Comparison of ENCODE assay signal across 16 cellular contexts in genomic region chr14:58833634-58834378, GRCh38.
DNase-seq lines count a peak whose midpoint lies in the region; ATAC-seq and TF ChIP-seq lines count a peak whose summit lies in the region.
"Had no signal": no experiment of that assay in that cellular context is flagged by ENCODE, and none has a peak within 500 bp of the region (broad histone marks: within the 10 kb centered on the region; RNA-seq: fewer than 3 reads in every experiment).

No MANE protein-coding gene starts in this region.

- H3K4me1 Mint-ChIP-seq in stimulated activated naive CD8-positive, alpha-beta T cell treated with anti-CD3 and anti-CD28 coated beads, Interleukin-15, amount 100 ng/mL, for 72 hours: no peaks in the 10 kb centered on the region

- no peak overlapping the region for H3K18ac ChIP-seq in neuronal stem cell (ENCODE audit: low read length)

- H3K4me1 ChIP-seq in neuronal stem cell (ENCODE audit: control insufficient read depth in 2 of 2, insufficient read depth in 1 of 2, low read depth in 1 of 2, low read length in 2 of 2) (no peaks in the 10 kb centered on the region), testis (no peaks in the 10 kb centered on the region)
- H3K4me1 ChIP-seq: BLaER1 treated with 17β-estradiol and CSF1 and Interleukin-3, amounts not matched to agents 10 nM and 100 nM had no signal

- H3K4me3 ChIP-seq in neuronal stem cell (ENCODE audit: low read length in 2 of 2) (no peak overlapping the region), testis (peak overlapping the region; percentile 24 to 29)
- H3K4me3 ChIP-seq: BLaER1 treated with 17β-estradiol and CSF1 and Interleukin-3, amounts not matched to agents 10 nM and 100 nM had no signal

- no peak overlapping the region for H2BK15ac ChIP-seq in neuronal stem cell (ENCODE audit: low read length)

- H4K8ac ChIP-seq in neuronal stem cell (ENCODE audit: low read depth, low read length): no peak overlapping the region

- TF ChIP-seq CTCF in testis (IDR thresholded peaks at IDR 0.05): no peak

- no peak overlapping the region for H3K27ac ChIP-seq in neuronal stem cell (replicated peaks; ENCODE audit: low read length)
- no peak overlapping the region for H3K27ac ChIP-seq in testis
- H3K27ac ChIP-seq: BLaER1 treated with 17β-estradiol and CSF1 and Interleukin-3, amounts not matched to agents 10 nM and 100 nM had no signal

- no peak overlapping the region for H2AK5ac ChIP-seq in neuronal stem cell (ENCODE audit: low read depth, low read length)

- intact Hi-C loops in testis (cut with DNase I; ENCODE audit: low total_unique reads): no loop called here

- peak overlapping the region; percentile 56 for H3K14ac ChIP-seq in neuronal stem cell (ENCODE audit: low read length)

- no peaks in the 10 kb centered on the region for H3K9me3 Mint-ChIP-seq in stimulated activated naive CD8-positive, alpha-beta T cell treated with anti-CD3 and anti-CD28 coated beads, Interleukin-15, amount 100 ng/mL, for 72 hours
- H3K9me3 Mint-ChIP-seq: CD8-positive, alpha-beta T cell had no signal

- no peak overlapping the region for H4K91ac ChIP-seq in neuronal stem cell (ENCODE audit: low read depth, low read length, poor library complexity)

- no peaks in the 10 kb centered on the region for H3K36me3 ChIP-seq in neuronal stem cell (replicated peaks in 1 of 2; ENCODE audit: control insufficient read depth in 2 of 2, insufficient read depth in 2 of 2, low read length in 2 of 2)
- no peaks in the 10 kb centered on the region for H3K36me3 ChIP-seq in testis (ENCODE audit: low read depth, missing control alignments)
- H3K36me3 ChIP-seq: BLaER1 treated with 17β-estradiol and CSF1 and Interleukin-3, amounts not matched to agents 10 nM and 100 nM had no signal

- peak overlapping the region; percentile 65 for H3K23ac ChIP-seq in neuronal stem cell (ENCODE audit: low read depth, low read length, poor library complexity)

- no peaks in the 10 kb centered on the region for H3K27me3 Mint-ChIP-seq in stimulated activated naive CD8-positive, alpha-beta T cell treated with anti-CD3 and anti-CD28 coated beads, Interleukin-15, amount 100 ng/mL, for 72 hours

- no CpG with 5 or more reads among the region's 33 CpGs for WGBS in neuronal stem cell (ENCODE audit: extremely low coverage in 2 of 2, insufficient read length in 2 of 2, insufficient replicate concordance in 1 of 2), 2 donors
- WGBS in testis, 2 donors: 70 to 84% methylated on average over 21 to 32 of the region's 33 CpGs

- H3K9ac ChIP-seq in neuronal stem cell (ENCODE audit: low read depth, low read length, poor library complexity): no peak overlapping the region
- H3K9ac ChIP-seq: BLaER1 treated with 17β-estradiol and CSF1 and Interleukin-3, amounts not matched to agents 10 nM and 100 nM had no signal

- TF ChIP-seq POLR2A in testis (IDR thresholded peaks at IDR 0.05): no peak

- peak overlapping the region; percentile 53 for H3K4ac ChIP-seq in neuronal stem cell (ENCODE audit: low read length)

- H3K27me3 ChIP-seq in neuronal stem cell (ENCODE audit: control insufficient read depth in 3 of 3, insufficient read depth in 3 of 3, low read depth in 1 of 3, low read length in 3 of 3) (no peaks in the 10 kb centered on the region), testis (no peaks in the 10 kb centered on the region)
- H3K27me3 ChIP-seq: BLaER1 treated with 17β-estradiol and CSF1 and Interleukin-3, amounts not matched to agents 10 nM and 100 nM had no signal

- H3K79me1 ChIP-seq in neuronal stem cell (ENCODE audit: low read depth, low read length): no peaks in the 10 kb centered on the region

- H3K4me3 Mint-ChIP-seq in stimulated activated naive CD8-positive, alpha-beta T cell treated with anti-CD3 and anti-CD28 coated beads, Interleukin-15, amount 100 ng/mL, for 72 hours: no peak overlapping the region
- H3K4me3 Mint-ChIP-seq: CD8-positive, alpha-beta T cell had no signal

- no peak overlapping the region for H2BK120ac ChIP-seq in neuronal stem cell (ENCODE audit: low read depth, low read length)

- H3K27ac Mint-ChIP-seq in stimulated activated naive CD8-positive, alpha-beta T cell treated with anti-CD3 and anti-CD28 coated beads, Interleukin-15, amount 100 ng/mL, for 72 hours: no peak overlapping the region
- H3K27ac Mint-ChIP-seq: CD8-positive, alpha-beta T cell had no signal

- no peak overlapping the region for H3K4me2 ChIP-seq in neuronal stem cell (ENCODE audit: insufficient read depth, low read length, poor library complexity, severe bottlenecking)
- H3K4me2 ChIP-seq: BLaER1 treated with 17β-estradiol and CSF1 and Interleukin-3, amounts not matched to agents 10 nM and 100 nM had no signal

- H2BK5ac ChIP-seq in neuronal stem cell (ENCODE audit: low read length): no peak overlapping the region

- no peak for DNase-seq in stimulated activated naive CD8-positive, alpha-beta T cell treated with anti-CD3 and anti-CD28 coated beads, Interleukin-15, amount 100 ng/mL, for 72 hours
- no peak for DNase-seq in stimulated activated naive CD8-positive, alpha-beta T cell treated with anti-CD3 and anti-CD28 coated beads, Interleukin-15, Interleukin-2, amounts not matched to agents 100 U/mL and 50 U/mL, for 24 hours
- DNase-seq in neuronal stem cell (ENCODE audit: low spot score): no peak
- no peak for DNase-seq in testis
- no peak for DNase-seq in GF-D8 (lab: John Stamatoyannopoulos, UW)
- DNase-seq in stimulated activated CD8-positive, alpha-beta memory T cell treated with anti-CD3 and anti-CD28 coated beads, Interleukin-4, amount 100 ng/mL, for 48 hours: no peak
- DNase-seq: 8988T; Calu3; CD8-positive, alpha-beta T cell; DMS53; DND-41; EL; GOT3; H7 had no signal

- peak overlapping the region; percentile 22 for H2BK12ac ChIP-seq in neuronal stem cell (ENCODE audit: low read length)

- H2AFZ ChIP-seq in neuronal stem cell (ENCODE audit: low read length): no peak overlapping the region

- H3K9me3 ChIP-seq in neuronal stem cell (replicated peaks in 1 of 2; ENCODE audit: control insufficient read depth in 2 of 2, insufficient read depth in 1 of 2, low read depth in 1 of 2, low read length in 2 of 2) (peaks cover 0 to 3% of the 10 kb centered on the region in 2 donors), testis (no peaks in the 10 kb centered on the region)

- ATAC-seq in stimulated activated naive CD8-positive, alpha-beta T cell treated with anti-CD3 and anti-CD28 coated beads, Interleukin-15, amount 100 ng/mL, for 72 hours: peak; percentile 33
- no peak for ATAC-seq in stimulated activated naive CD8-positive, alpha-beta T cell treated with anti-CD3 and anti-CD28 coated beads, Interleukin-15, Interleukin-2, amounts not matched to agents 100 U/mL and 50 U/mL, for 24 hours
- no peak for ATAC-seq in GM21390 (IDR thresholded peaks at IDR 0.05; ENCODE audit: unreplicated experiment)
- ATAC-seq: CD8-positive, alpha-beta T cell had no signal

Comparison
In these comparisons a context has a peak if more than half of its experiments do, and no peak if none do; other contexts are left out.
1. H3K4me3 ChIP-seq: peak in testis (2 of 2); none in neuronal stem cell (0 of 2).